In the genomic region with DNA sequence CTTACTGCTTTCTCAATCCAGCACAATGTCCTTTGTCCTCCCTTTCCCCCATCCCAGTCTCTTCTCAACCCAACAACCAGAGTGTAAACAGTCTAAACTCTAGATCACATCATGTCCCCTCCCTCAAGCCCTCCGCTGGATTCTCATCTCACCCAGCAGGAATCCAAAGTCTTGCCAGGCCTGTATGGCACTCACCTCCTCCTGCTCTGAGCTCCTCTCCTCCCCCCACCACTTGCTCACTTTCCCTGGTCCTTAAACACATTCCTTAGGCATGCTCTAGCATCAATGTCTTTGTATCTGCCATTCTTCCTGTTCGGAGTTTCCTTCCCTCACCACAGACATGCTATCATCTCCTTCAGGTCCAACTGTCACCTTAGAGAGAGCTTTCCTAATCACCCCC, we compare ENCODE assay signal across 15 cellular contexts.
"Had no signal": no experiment of that assay in that cellular context is flagged by ENCODE, and none has a peak within 500 bp of the region (broad histone marks: within the 10 kb centered on the region; RNA-seq: fewer than 3 reads in every experiment).

No MANE protein-coding gene starts in this region.

- H3K4me1 Mint-ChIP-seq: central memory CD8-positive, alpha-beta T cell; immature natural killer cell; mesothelial cell of epicardium had no signal

- H3K27me3 ChIP-seq: esophagus squamous epithelium, heart right ventricle, thyroid gland had no signal

- H3K27ac ChIP-seq: coronary artery, heart right ventricle had no signal

- H3K36me3 Mint-ChIP-seq: immature natural killer cell; natural killer cell treated with Interleukin-12 subunit alpha and Interleukin-12 subunit beta and Interleukin-15 and Interleukin-18, amount 100 ng/mL, for 72 hours had no signal

- DNase-seq: activated CD4-positive, alpha-beta T cell treated with anti-CD3 and anti-CD28 coated beads, Interleukin-2, amount 50 U/mL, for 4 hours; activated naive CD4-positive, alpha-beta T cell treated with anti-CD3 and anti-CD28 coated beads for 36 hours; esophagus squamous epithelium; heart right ventricle; immature natural killer cell; nucleus accumbens; posterior cingulate gyrus; retina; stimulated activated naive CD4-positive, alpha-beta T cell; T1000; thyroid gland had no signal

- H3K4me3 ChIP-seq: coronary artery, esophagus squamous epithelium, heart right ventricle, thyroid gland had no signal

- ATAC-seq: heart right ventricle had no signal

- H3K27ac Mint-ChIP-seq: activated naive CD4-positive, alpha-beta T cell treated with anti-CD3 and anti-CD28 coated beads for 36 hours; immature natural killer cell; natural killer cell treated with Interleukin-12 subunit alpha and Interleukin-12 subunit beta and Interleukin-15 and Interleukin-18, amount 100 ng/mL, for 72 hours had no signal

- H3K9me3 ChIP-seq: esophagus squamous epithelium, heart right ventricle, thyroid gland had no signal

- H3K4me1 ChIP-seq: heart right ventricle had no signal

- H3K9me3 Mint-ChIP-seq: activated naive CD4-positive, alpha-beta T cell treated with anti-CD3 and anti-CD28 coated beads for 36 hours; central memory CD8-positive, alpha-beta T cell; immature natural killer cell; mesothelial cell of epicardium; natural killer cell treated with Interleukin-12 subunit alpha and Interleukin-12 subunit beta and Interleukin-15 and Interleukin-18, amount 100 ng/mL, for 72 hours had no signal

- H3K4me3 Mint-ChIP-seq: activated naive CD4-positive, alpha-beta T cell treated with anti-CD3 and anti-CD28 coated beads for 36 hours; central memory CD8-positive, alpha-beta T cell; immature natural killer cell; mesothelial cell of epicardium; natural killer cell treated with Interleukin-12 subunit alpha and Interleukin-12 subunit beta and Interleukin-15 and Interleukin-18, amount 100 ng/mL, for 72 hours had no signal
